9 cellular contexts compared by ENCODE assay signal in the genomic region with DNA sequence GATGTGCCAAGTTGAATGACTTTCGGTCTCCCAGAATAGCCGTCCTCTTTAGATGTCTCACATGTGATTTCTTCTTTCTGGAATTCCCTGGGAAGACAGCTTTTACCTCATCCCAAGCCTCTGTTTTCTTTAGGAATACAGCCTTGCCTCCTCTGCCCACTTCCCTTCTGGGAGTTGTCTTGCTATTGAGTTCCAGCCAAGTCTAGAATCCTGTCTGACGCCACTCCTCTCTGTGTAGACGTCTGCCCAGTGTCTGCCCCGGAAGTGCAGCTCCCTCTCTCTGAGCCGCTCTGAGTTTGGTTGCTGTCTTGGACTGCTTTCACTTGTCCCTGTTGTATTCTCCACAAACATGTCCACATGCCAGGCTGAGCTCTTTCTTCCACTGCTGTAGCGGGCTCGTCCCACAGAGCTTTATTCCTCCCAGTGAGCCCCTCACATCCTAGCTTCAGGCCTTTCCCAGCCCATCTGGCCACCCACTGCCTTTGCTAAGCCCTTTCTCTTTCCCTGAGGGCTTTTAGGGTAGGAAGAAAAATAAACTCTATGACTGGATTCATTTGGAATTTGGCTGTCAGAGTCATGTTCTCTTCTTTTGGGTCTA. TPM values are rescaled to one million over a fixed set of nuclear protein-coding genes. Genes with fewer than 3 reads are reported as not detected.
DNase-seq lines count a peak whose midpoint lies in the region; ATAC-seq, FAIRE-seq and TF ChIP-seq lines count a peak whose summit lies in the region.
"Had no signal": no experiment of that assay in that cellular context is flagged by ENCODE, and none has a peak within 500 bp of the region (broad histone marks: within the 10 kb centered on the region; RNA-seq: fewer than 3 reads in every experiment).

No MANE protein-coding gene starts in this region.

- no peaks in the 10 kb centered on the region for H3K4me1 ChIP-seq in testis

- no peak overlapping the region for H3K27ac Mint-ChIP-seq in activated T-helper 1 cell treated with anti-CD3 and anti-CD28 coated beads, Interleukin-12 subunit alpha, Interleukin-12 subunit beta, Interleukin-2, Interleukin-4 antibody, amounts not matched to agents 30 ng/mL and 10 ng/mL and 1 ng/mL, durations not matched to agents 14 hours and 24 hours and 36 hours
- H3K27ac Mint-ChIP-seq: memory B cell had no signal

- H3K9me3 ChIP-seq in MG63 (no peaks in the 10 kb centered on the region), testis (no peaks in the 10 kb centered on the region)

- intact Hi-C loops in testis (cut with DNase I; ENCODE audit: low total_unique reads): loop anchor here (10.0 kb wide), 1 partner anchor 54 kb away; no protein-coding TSS in a partner anchor
- intact Hi-C loops in activated T-helper 1 cell treated with anti-CD3 and anti-CD28 coated beads, Interleukin-12 subunit alpha, Interleukin-12 subunit beta, Interleukin-2, Interleukin-4 antibody, amounts not matched to agents 30 ng/mL and 10 ng/mL and 1 ng/mL, durations not matched to agents 14 hours and 24 hours and 36 hours (cut with micrococcal nuclease): no loop called here

- H3K4me3 Mint-ChIP-seq in activated T-helper 1 cell treated with anti-CD3 and anti-CD28 coated beads, Interleukin-12 subunit alpha, Interleukin-12 subunit beta, Interleukin-2, Interleukin-4 antibody, amounts not matched to agents 30 ng/mL and 10 ng/mL and 1 ng/mL, durations not matched to agents 14 hours and 24 hours and 36 hours: no peak overlapping the region
- H3K4me3 Mint-ChIP-seq: memory B cell had no signal

- H3K27me3 ChIP-seq in MG63 (no peaks in the 10 kb centered on the region), bronchial epithelial cell (ENCODE audit: control insufficient read depth, insufficient read depth, low read length) (no peaks in the 10 kb centered on the region), testis (no peaks in the 10 kb centered on the region)

- H3K27me3 Mint-ChIP-seq in activated T-helper 1 cell treated with anti-CD3 and anti-CD28 coated beads, Interleukin-12 subunit alpha, Interleukin-12 subunit beta, Interleukin-2, Interleukin-4 antibody, amounts not matched to agents 30 ng/mL and 10 ng/mL and 1 ng/mL, durations not matched to agents 14 hours and 24 hours and 36 hours (ENCODE audit: insufficient read depth): peaks cover 22% of the 10 kb centered on the region

- no peaks in the 10 kb centered on the region for H3K36me3 Mint-ChIP-seq in activated T-helper 1 cell treated with anti-CD3 and anti-CD28 coated beads, Interleukin-12 subunit alpha, Interleukin-12 subunit beta, Interleukin-2, Interleukin-4 antibody, amounts not matched to agents 30 ng/mL and 10 ng/mL and 1 ng/mL, durations not matched to agents 14 hours and 24 hours and 36 hours (ENCODE audit: low read depth)
- H3K36me3 Mint-ChIP-seq: memory B cell had no signal

- peak overlapping the region; percentile 52 to 76 for H3K27ac ChIP-seq in testis

- TF ChIP-seq CTCF in bronchial epithelial cell (IDR thresholded peaks at IDR 0.05; ENCODE audit: insufficient read depth, low read length, severe bottlenecking) (no peak), testis (IDR thresholded peaks at IDR 0.05) (no peak)

- H3K36me3 ChIP-seq in MG63 (no peaks in the 10 kb centered on the region), bronchial epithelial cell (ENCODE audit: control insufficient read depth, insufficient read depth, low read length) (no peaks in the 10 kb centered on the region), testis (ENCODE audit: low read depth, missing control alignments) (no peaks in the 10 kb centered on the region)

- H3K9me3 Mint-ChIP-seq in activated T-helper 1 cell treated with anti-CD3 and anti-CD28 coated beads, Interleukin-12 subunit alpha, Interleukin-12 subunit beta, Interleukin-2, Interleukin-4 antibody, amounts not matched to agents 30 ng/mL and 10 ng/mL and 1 ng/mL, durations not matched to agents 14 hours and 24 hours and 36 hours: no peaks in the 10 kb centered on the region
- H3K9me3 Mint-ChIP-seq: memory B cell had no signal

- DNase-seq in MG63 (peak; percentile 85), bronchial epithelial cell (ENCODE audit: low read depth) (peak; percentile 82), left lobe of liver (ENCODE audit: low spot score) (no peak), testis (peak; percentile 56), SIG-M5 (lab: John Stamatoyannopoulos, UW) (no peak), GM19240 (ENCODE audit: insufficient read length, low spot score) (no peak), NCI-H1694 (lab: John Stamatoyannopoulos, UW) (no peak)
- no peak for DNase-seq in activated T-helper 1 cell treated with anti-CD3 and anti-CD28 coated beads, Interleukin-12 subunit alpha, Interleukin-12 subunit beta, Interleukin-2, Interleukin-4 antibody, amounts not matched to agents 30 ng/mL and 10 ng/mL and 1 ng/mL, durations not matched to agents 14 hours and 24 hours and 36 hours (ENCODE audit: low spot score)

- FAIRE-seq in bronchial epithelial cell (lab: Jason Lieb, UNC): peak; percentile 76

- H3K4me3 ChIP-seq in MG63 (peak overlapping the region; percentile 22), bronchial epithelial cell (ENCODE audit: low read depth, low read length) (no peak overlapping the region), testis (no peak overlapping the region)

- TF ChIP-seq POLR2A in testis (IDR thresholded peaks at IDR 0.05): no peak

- ATAC-seq in left lobe of liver: peak; percentile 71

- no peaks in the 10 kb centered on the region for H3K4me1 Mint-ChIP-seq in activated T-helper 1 cell treated with anti-CD3 and anti-CD28 coated beads, Interleukin-12 subunit alpha, Interleukin-12 subunit beta, Interleukin-2, Interleukin-4 antibody, amounts not matched to agents 30 ng/mL and 10 ng/mL and 1 ng/mL, durations not matched to agents 14 hours and 24 hours and 36 hours (ENCODE audit: low read depth)
- H3K4me1 Mint-ChIP-seq: memory B cell had no signal

- WGBS in testis, 2 donors: 52 to 73% methylated on average over 8 of the region's 8 CpGs

RNA-seq across cellular contexts. Expression of gene IGFBP7, which starts 9.0 kb away (rescaled TPM):
- total RNA-seq in MG63 (2014; rRNA removed; shearing (Covaris generic); ENCODE audit: low replicate concordance): 332 and 410 TPM in 2 replicates
- total RNA-seq in bronchial epithelial cell (89.9 and 92.9 TPM in 2 replicates), left lobe of liver (68.7 TPM), testis (100 to 1,000 TPM; 451 to 817 TPM)
- polyA plus RNA-seq in testis (ENCODE audit: insufficient read depth, low read depth, low replicate concordance): 531 TPM
- total RNA-seq in activated T-helper 1 cell treated with anti-CD3 and anti-CD28 coated beads, Interleukin-12 subunit alpha, Interleukin-12 subunit beta, Interleukin-2, Interleukin-4 antibody, amounts not matched to agents 30 ng/mL and 10 ng/mL and 1 ng/mL, durations not matched to agents 14 hours and 24 hours and 36 hours: not detected in 2 replicates

Comparison
In these comparisons a context has a peak if more than half of its experiments do, and no peak if none do; other contexts are left out.
1. DNase-seq: peak in MG63 (single experiment), bronchial epithelial cell (single experiment) and testis (single experiment); none in left lobe of liver (single experiment), SIG-M5 (single experiment), activated T-helper 1 cell treated with anti-CD3 and anti-CD28 coated beads, Interleukin-12 subunit alpha, Interleukin-12 subunit beta, Interleukin-2, Interleukin-4 antibody, amounts not matched to agents 30 ng/mL and 10 ng/mL and 1 ng/mL, durations not matched to agents 14 hours and 24 hours and 36 hours (single experiment), GM19240 (single experiment) and NCI-H1694 (single experiment).
2. RNA of gene IGFBP7, which starts 9.0 kb away (total RNA-seq): 451 to 817 TPM in testis, 332 to 410 TPM in MG63, 89.9 to 92.9 TPM in bronchial epithelial cell and 68.7 TPM in left lobe of liver (single experiment); not detected in activated T-helper 1 cell treated with anti-CD3 and anti-CD28 coated beads, Interleukin-12 subunit alpha, Interleukin-12 subunit beta, Interleukin-2, Interleukin-4 antibody, amounts not matched to agents 30 ng/mL and 10 ng/mL and 1 ng/mL, durations not matched to agents 14 hours and 24 hours and 36 hours; every median in the first group is over 10 times any median in the second.